Comparison of ENCODE assay signal across 8 cellular contexts in the genomic region with DNA sequence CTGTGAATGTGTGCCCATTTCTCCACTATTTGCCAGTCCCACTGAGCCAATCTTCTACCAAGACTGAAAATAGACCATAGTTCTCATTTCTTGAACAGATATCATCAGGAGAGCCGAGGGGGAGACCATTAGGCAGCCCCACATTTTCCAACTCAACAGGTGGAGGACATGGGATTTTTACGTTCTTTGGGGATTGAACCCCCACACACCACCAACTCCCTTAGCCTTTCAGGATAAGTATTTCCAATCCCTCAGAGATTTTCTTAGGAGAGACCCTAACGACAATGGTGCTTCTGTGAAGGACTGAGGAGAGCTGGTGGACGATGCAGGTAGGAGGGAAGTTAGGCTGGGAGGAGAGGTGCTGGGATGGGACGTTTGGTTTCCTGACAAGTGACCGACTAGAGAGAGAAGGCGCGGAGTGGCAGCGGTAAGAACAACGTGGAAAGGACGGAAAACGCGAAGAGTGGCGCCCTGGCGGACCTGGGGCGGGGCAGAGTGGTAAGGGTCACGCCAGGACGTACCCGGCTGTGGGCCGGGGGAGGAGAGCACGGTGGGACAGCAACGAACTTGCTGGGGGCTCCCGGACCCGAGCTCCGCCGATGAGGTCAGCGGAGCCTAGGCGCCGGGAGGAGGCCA. TPM values are rescaled to one million over a fixed set of nuclear protein-coding genes. Genes with fewer than 3 reads are reported as not detected.
DNase-seq lines count a peak whose midpoint lies in the region; ATAC-seq, FAIRE-seq and TF ChIP-seq lines count a peak whose summit lies in the region.

No MANE protein-coding gene starts in this region.

- 5 to 13% (median 7%) methylated on average over 29 of the region's 29 CpGs for WGBS in heart left ventricle, 4 donors

- intact Hi-C loops in heart left ventricle (cut with DNase I) = loop anchor here in 8 of 10 donors (5.0 to 10.0 kb wide), 6 partner anchors 239 to 1511 kb away; partner anchors contain the start of gene CDC42SE2 (in 1 of the 8)
- intact Hi-C loops in gastrocnemius medialis (cut with DNase I; ENCODE audit: low total_unique reads) = loop anchor here (2.0 to 10.0 kb wide), 3 partner anchors 237 to 1511 kb away; no protein-coding TSS in a partner anchor

- ATAC-seq in GM19395 (IDR thresholded peaks at IDR 0.05; ENCODE audit: unreplicated experiment) (peak; percentile 10), heart left ventricle (peak in 1 of 4 donors; percentile 29), gastrocnemius medialis (peak; percentile 20), GM21367 (IDR thresholded peaks at IDR 0.05; ENCODE audit: unreplicated experiment) (no peak)

- DNase-seq in heart left ventricle (no peak), gastrocnemius medialis (no peak), mucosa of gallbladder (ENCODE audit: low spot score) (no peak), NAMALWA (ENCODE audit: low spot score) (no peak), D721Med (ENCODE audit: insufficient read length, low spot score) (no peak)

- H3K4me3 ChIP-seq in WI38 (ENCODE audit: low read depth, low read length) (peak overlapping the region; percentile 65), heart left ventricle (peak overlapping the region; percentile 64 to 85 (median 72)), gastrocnemius medialis (peak overlapping the region; percentile 68 to 84 (median 76))

- FAIRE-seq in D721Med (lab: Jason Lieb, UNC) = no peak

- H3K9me3 ChIP-seq in heart left ventricle (no peaks in the 10 kb centered on the region), gastrocnemius medialis (no peaks in the 10 kb centered on the region)

- H3K4me1 ChIP-seq in heart left ventricle (peaks cover 0 to 33% (median 10%) of the 10 kb centered on the region in 12 donors), gastrocnemius medialis (peaks cover 9 to 19% of the 10 kb centered on the region in 2 donors)

- H3K27ac ChIP-seq in heart left ventricle (peak overlapping the region; percentile 29 to 89 (median 73)), gastrocnemius medialis (peak overlapping the region; percentile 71 to 80 (median 75))

- H3K27me3 ChIP-seq in heart left ventricle (peaks cover 0 to 34% (median 0%) of the 10 kb centered on the region in 9 donors), gastrocnemius medialis (peaks cover 5 to 17% (median 6%) of the 10 kb centered on the region in 3 donors)

- H3K36me3 ChIP-seq in heart left ventricle (peaks cover 0 to 5% (median 0%) of the 10 kb centered on the region in 9 donors), gastrocnemius medialis (no peaks in the 10 kb centered on the region)

- TF ChIP-seq POLR2A in heart left ventricle (IDR thresholded peaks at IDR 0.05) (no peak), gastrocnemius medialis (IDR thresholded peaks at IDR 0.05) (no peak)

- in situ Hi-C loops in gastrocnemius medialis (cut with MboI; ENCODE audit: low sequenced_read_pairs in 4 of 4) = loop anchor here in 1 of 4 donors (25.0 kb wide), 1 partner anchor 1209 kb away; no protein-coding TSS in a partner anchor

- TF ChIP-seq CTCF in WI38 (IDR thresholded peaks at IDR 0.05; ENCODE audit: low read depth, low read length) (no peak), heart left ventricle (IDR thresholded peaks at IDR 0.05) (no peak), gastrocnemius medialis (IDR thresholded peaks at IDR 0.05 in 4 of 5, conservative IDR thresholded peaks at IDR 0.05 in 1 of 5) (no peak), D721Med (IDR thresholded peaks at IDR 0.05; ENCODE audit: insufficient read depth, missing control alignments) (no peak)

RNA-seq across cellular contexts. Expression of gene CHSY3, which starts 0.7 kb away (rescaled TPM):
- 1 to 10 TPM in 6 of 9 donors, under 1 TPM in 3; 0.52 to 2.9 (median 1.1) TPM for total RNA-seq in heart left ventricle
- polyA plus RNA-seq in heart left ventricle = under 1 TPM; 0.04 to 0.71 TPM
- 1 to 10 TPM in 3 of 4 donors, under 1 TPM in 1; 0.51 to 7.8 (median 2.2) TPM for total RNA-seq in gastrocnemius medialis
- 3.1 TPM for total RNA-seq in mucosa of gallbladder
